9 cellular contexts compared by ENCODE assay signal in genomic region chr16:74035816-74036215, GRCh38.
DNase-seq lines count a peak whose midpoint lies in the region; ATAC-seq and TF ChIP-seq lines count a peak whose summit lies in the region.
"Had no signal": no experiment of that assay in that cellular context is flagged by ENCODE, and none has a peak within 500 bp of the region (broad histone marks: within the 10 kb centered on the region; RNA-seq: fewer than 3 reads in every experiment).

No MANE protein-coding gene starts in this region.

- ATAC-seq in GM21717 (IDR thresholded peaks at IDR 0.05; ENCODE audit: unreplicated experiment) (no peak), HG03469 (IDR thresholded peaks at IDR 0.05; ENCODE audit: unreplicated experiment) (no peak), GM21447 (IDR thresholded peaks at IDR 0.05; ENCODE audit: unreplicated experiment) (no peak)

- H3K36me3 Mint-ChIP-seq in endodermal cell (ENCODE audit: low read depth): no peaks in the 10 kb centered on the region

- TF ChIP-seq CTCF in GM12872 (IDR thresholded peaks at IDR 0.05; ENCODE audit: insufficient read depth, low read depth, low read length): peak; percentile 20; the same call in 2 of the 3 replicates
- TF ChIP-seq CTCF in endodermal cell (conservative IDR thresholded peaks at IDR 0.05): peak; percentile 70

- DNase-seq in ACHN (peak; percentile 19), NCI-H1092 (lab: John Stamatoyannopoulos, UW) (peak; percentile 2), endodermal cell (peak; percentile 64), NCI-H2029 (lab: John Stamatoyannopoulos, UW) (no peak)
- DNase-seq: activated gamma-delta T cell had no signal

- no peaks in the 10 kb centered on the region for H3K27me3 ChIP-seq in endodermal cell (ENCODE audit: control insufficient read depth, insufficient read depth, low read length, poor library complexity, severe bottlenecking)

- H3K4me3 Mint-ChIP-seq in endodermal cell: no peak overlapping the region

- H3K27me3 Mint-ChIP-seq in endodermal cell (ENCODE audit: insufficient read depth): no peaks in the 10 kb centered on the region

- H3K27ac ChIP-seq in endodermal cell (ENCODE audit: low read depth, low read length): no peak overlapping the region

- no peaks in the 10 kb centered on the region for H3K36me3 ChIP-seq in endodermal cell (ENCODE audit: control insufficient read depth, insufficient read depth, low read length)

- no peaks in the 10 kb centered on the region for H3K9me3 ChIP-seq in endodermal cell (ENCODE audit: control insufficient read depth, low read length)

- no peak overlapping the region for H3K27ac Mint-ChIP-seq in endodermal cell

- WGBS in endodermal cell (ENCODE audit: insufficient coverage in 1 of 2, insufficient read length in 1 of 2), 2 experiments: 42 to 60% methylated on average over 1 of the region's 1 CpG

- no peak overlapping the region for H3K9ac ChIP-seq in endodermal cell (ENCODE audit: extremely low read depth, low read length, poor library complexity, severe bottlenecking)

- H3K4me1 Mint-ChIP-seq in endodermal cell: peaks cover 29% of the 10 kb centered on the region

- in situ Hi-C loops in ACHN (cut with HindIII; ENCODE audit: low pct_ligation_motif_present, low pct_unique_long_range_greater_than_20kb, low sequenced_read_pairs): no loop called here

- no peaks in the 10 kb centered on the region for H3K9me3 Mint-ChIP-seq in endodermal cell

- H3K4me1 ChIP-seq in endodermal cell (ENCODE audit: control insufficient read depth, insufficient read depth, low read length): no peaks in the 10 kb centered on the region

- no peak overlapping the region for H3K4me3 ChIP-seq in endodermal cell (ENCODE audit: low read length)
